In genomic region chr5:10762776-10763500, GRCh38 we compare ENCODE assay signal across 10 cellular contexts. TPM values are rescaled to one million over a fixed set of nuclear protein-coding genes. Genes with fewer than 3 reads are reported as not detected.
DNase-seq lines count a peak whose midpoint lies in the region; ATAC-seq and TF ChIP-seq lines count a peak whose summit lies in the region.
"Had no signal": no experiment of that assay in that cellular context is flagged by ENCODE, and none has a peak within 500 bp of the region (broad histone marks: within the 10 kb centered on the region; RNA-seq: fewer than 3 reads in every experiment).

No MANE protein-coding gene starts in this region.

- peak overlapping the region; percentile 29 for H3K4me3 Mint-ChIP-seq in activated T-helper 1 cell treated with anti-CD3 and anti-CD28 coated beads, Interleukin-12 subunit alpha, Interleukin-12 subunit beta, Interleukin-2, Interleukin-4 antibody, amounts not matched to agents 30 ng/mL and 10 ng/mL and 1 ng/mL, durations not matched to agents 14 hours and 24 hours and 36 hours

- no peak overlapping the region for H3K9ac ChIP-seq in mesendoderm (ENCODE audit: low read length)

- no peak overlapping the region for H2BK120ac ChIP-seq in mesendoderm (ENCODE audit: low read depth, low read length)

- H3K27me3 Mint-ChIP-seq in activated T-helper 1 cell treated with anti-CD3 and anti-CD28 coated beads, Interleukin-12 subunit alpha, Interleukin-12 subunit beta, Interleukin-2, Interleukin-4 antibody, amounts not matched to agents 30 ng/mL and 10 ng/mL and 1 ng/mL, durations not matched to agents 14 hours and 24 hours and 36 hours (ENCODE audit: insufficient read depth), result peaks cover 9% of the 10 kb centered on the region

- H3K4me1 ChIP-seq in right atrium auricular region, result peaks cover 0 to 37% of the 10 kb centered on the region in 2 donors
- H3K4me1 ChIP-seq in mesendoderm (ENCODE audit: control insufficient read depth, low read depth, low read length), result peaks cover 5% of the 10 kb centered on the region
- peaks cover 42% of the 10 kb centered on the region for H3K4me1 ChIP-seq in vagina

- peak overlapping the region; percentile 54 for H3K27ac Mint-ChIP-seq in activated T-helper 1 cell treated with anti-CD3 and anti-CD28 coated beads, Interleukin-12 subunit alpha, Interleukin-12 subunit beta, Interleukin-2, Interleukin-4 antibody, amounts not matched to agents 30 ng/mL and 10 ng/mL and 1 ng/mL, durations not matched to agents 14 hours and 24 hours and 36 hours

- intact Hi-C loops in left cardiac atrium (cut with DNase I), result no loop called here
- intact Hi-C loops in activated T-helper 1 cell treated with anti-CD3 and anti-CD28 coated beads, Interleukin-12 subunit alpha, Interleukin-12 subunit beta, Interleukin-2, Interleukin-4 antibody, amounts not matched to agents 30 ng/mL and 10 ng/mL and 1 ng/mL, durations not matched to agents 14 hours and 24 hours and 36 hours (cut with micrococcal nuclease), result loop anchor here (5.0 kb wide), 1 partner anchor 66 kb away; no protein-coding TSS in a partner anchor
- intact Hi-C loops in vagina (cut with DNase I), result no loop called here
- intact Hi-C loops in left colon (cut with DNase I, micrococcal nuclease), result no loop called here

- no peak overlapping the region for H2BK15ac ChIP-seq in mesendoderm (replicated peaks; ENCODE audit: low read depth)

- H3K4me2 ChIP-seq in mesendoderm (ENCODE audit: low read length), result no peak overlapping the region

- no peaks in the 10 kb centered on the region for H3K79me2 ChIP-seq in mesendoderm (ENCODE audit: control insufficient read depth, insufficient read depth, low read length)

- no peaks in the 10 kb centered on the region for H3K9me3 Mint-ChIP-seq in activated T-helper 1 cell treated with anti-CD3 and anti-CD28 coated beads, Interleukin-12 subunit alpha, Interleukin-12 subunit beta, Interleukin-2, Interleukin-4 antibody, amounts not matched to agents 30 ng/mL and 10 ng/mL and 1 ng/mL, durations not matched to agents 14 hours and 24 hours and 36 hours

- H3K36me3 Mint-ChIP-seq in activated T-helper 1 cell treated with anti-CD3 and anti-CD28 coated beads, Interleukin-12 subunit alpha, Interleukin-12 subunit beta, Interleukin-2, Interleukin-4 antibody, amounts not matched to agents 30 ng/mL and 10 ng/mL and 1 ng/mL, durations not matched to agents 14 hours and 24 hours and 36 hours (ENCODE audit: low read depth), result no peaks in the 10 kb centered on the region

- H3K9me3 ChIP-seq in right atrium auricular region (no peaks in the 10 kb centered on the region), vagina (no peaks in the 10 kb centered on the region)

- no peak overlapping the region for H3K23ac ChIP-seq in mesendoderm (ENCODE audit: low read length)

- peak overlapping the region; percentile 98 for H3K27ac ChIP-seq in right atrium auricular region
- no peak overlapping the region for H3K27ac ChIP-seq in mesendoderm (ENCODE audit: low read depth, low read length)
- H3K27ac ChIP-seq in vagina, result peak overlapping the region; percentile 99

- peak overlapping the region; percentile 14 for H2AK5ac ChIP-seq in mesendoderm (ENCODE audit: low read length)

- H3K4ac ChIP-seq in mesendoderm (ENCODE audit: low read depth, low read length), result no peak overlapping the region

- H3K56ac ChIP-seq in mesendoderm (ENCODE audit: low read length), result peak overlapping the region; percentile 44

- no peak overlapping the region for H4K8ac ChIP-seq in mesendoderm (ENCODE audit: low read depth, low read length)

- H3K18ac ChIP-seq in mesendoderm (ENCODE audit: low read length), result no peak overlapping the region

- no peak for TF ChIP-seq CTCF in right atrium auricular region (IDR thresholded peaks at IDR 0.05)
- no peak for TF ChIP-seq CTCF in vagina (IDR thresholded peaks at IDR 0.05)

- no peak overlapping the region for H3K4me3 ChIP-seq in right atrium auricular region
- no peak overlapping the region for H3K4me3 ChIP-seq in mesendoderm (ENCODE audit: low read length)
- no peak overlapping the region for H3K4me3 ChIP-seq in vagina

- DNase-seq in right atrium auricular region (ENCODE audit: low spot score) (no peak), left cardiac atrium (no peak), mesendoderm (no peak), vagina (ENCODE audit: extremely low spot score in 2 of 2) (no peak), globus pallidus (ENCODE audit: low spot score) (no peak), left colon (no peak)
- DNase-seq in activated T-helper 1 cell treated with anti-CD3 and anti-CD28 coated beads, Interleukin-12 subunit alpha, Interleukin-12 subunit beta, Interleukin-2, Interleukin-4 antibody, amounts not matched to agents 30 ng/mL and 10 ng/mL and 1 ng/mL, durations not matched to agents 14 hours and 24 hours and 36 hours (ENCODE audit: low spot score), result no peak
- DNase-seq: activated naive CD4-positive, alpha-beta T cell treated with Interleukin-2 at 50 U/mL for 16 hours; stimulated activated CD4-positive, alpha-beta T cell treated with anti-CD3 and anti-CD28 coated beads, Interleukin-2, amount 100 ng/mL, for 24 hours had no signal

- H3K36me3 ChIP-seq in right atrium auricular region (no peaks in the 10 kb centered on the region), mesendoderm (ENCODE audit: control insufficient read depth, insufficient read depth, low read length) (no peaks in the 10 kb centered on the region), vagina (no peaks in the 10 kb centered on the region)

- no peak for TF ChIP-seq POLR2A in vagina (IDR thresholded peaks at IDR 0.05)

- no peak overlapping the region for H2BK5ac ChIP-seq in mesendoderm (ENCODE audit: low read length)

- no CpG with 5 or more reads among the region's 10 CpGs for WGBS in mesendoderm (ENCODE audit: extremely low coverage, insufficient coverage, low lambda C conversion rate)

- H4K5ac ChIP-seq in mesendoderm (ENCODE audit: low read length), result no peak overlapping the region

- no peak for ATAC-seq in left cardiac atrium
- no peak for ATAC-seq in GM19395 (IDR thresholded peaks at IDR 0.05; ENCODE audit: unreplicated experiment)
- ATAC-seq in left colon, result no peak

- H3K27me3 ChIP-seq in right atrium auricular region, result no peaks in the 10 kb centered on the region
- H3K27me3 ChIP-seq in mesendoderm (ENCODE audit: insufficient read depth, low read length, poor library complexity), result no peaks in the 10 kb centered on the region
- no peaks in the 10 kb centered on the region for H3K27me3 ChIP-seq in vagina

- H3K79me1 ChIP-seq in mesendoderm (ENCODE audit: low read length), result peaks cover 3% of the 10 kb centered on the region

- H3K4me1 Mint-ChIP-seq in activated T-helper 1 cell treated with anti-CD3 and anti-CD28 coated beads, Interleukin-12 subunit alpha, Interleukin-12 subunit beta, Interleukin-2, Interleukin-4 antibody, amounts not matched to agents 30 ng/mL and 10 ng/mL and 1 ng/mL, durations not matched to agents 14 hours and 24 hours and 36 hours (ENCODE audit: low read depth), result peaks cover 34% of the 10 kb centered on the region

RNA-seq across cellular contexts. Expression of gene DAP, which starts 1.9 kb away (rescaled TPM):
- total RNA-seq in right atrium auricular region (10 to 100 TPM; 34.6 to 65.8 TPM), left cardiac atrium (10 to 100 TPM; 44.6 to 66.9 TPM), vagina (74.4 TPM), left colon (100 to 1,000 TPM; 125 TPM)
- 62.6 and 64.7 TPM in 2 replicates for total RNA-seq in activated T-helper 1 cell treated with anti-CD3 and anti-CD28 coated beads, Interleukin-12 subunit alpha, Interleukin-12 subunit beta, Interleukin-2, Interleukin-4 antibody, amounts not matched to agents 30 ng/mL and 10 ng/mL and 1 ng/mL, durations not matched to agents 14 hours and 24 hours and 36 hours
- 41.4 TPM for polyA plus RNA-seq in mesendoderm (2013, experiment 1 of 2)
- polyA plus RNA-seq in mesendoderm (2013, experiment 2 of 2), result 42.1 TPM
